8 cellular contexts compared by ENCODE assay signal in genomic region chr1:114428083-114428754, GRCh38.
DNase-seq lines count a peak whose midpoint lies in the region; ATAC-seq, FAIRE-seq and TF ChIP-seq lines count a peak whose summit lies in the region.

No MANE protein-coding gene starts in this region.

- no peak for ATAC-seq in GM21515 (IDR thresholded peaks at IDR 0.05; ENCODE audit: unreplicated experiment)

- no peak overlapping the region for H3K4me3 ChIP-seq in OCI-LY7 (ENCODE audit: low read depth, low read length, poor library complexity, severe bottlenecking)
- H3K4me3 ChIP-seq in epithelial cell of proximal tubule (ENCODE audit: low read depth, low read length), result no peak overlapping the region
- no peak overlapping the region for H3K4me3 ChIP-seq in small intestine (ENCODE audit: low read depth in 1 of 2, low read length in 2 of 2)

- CTCF ChIA-PET in activated CD4-positive, alpha-beta memory T cell treated with anti-CD3 and anti-CD28 coated beads, Interleukin-2, amount 10 ng/mL, durations not matched to agents 7 days and 5 days (lab: Charles Lee), result interaction anchor here (0.6 to 4.3 kb wide), 6 partner anchors 10 to 451 kb away, joined by 3 to 33 read pairs (median 4); no protein-coding TSS in a partner anchor
- CTCF ChIA-PET in activated CD4-positive, alpha-beta memory T cell treated with anti-CD3 and anti-CD28 coated beads for 36 hours (lab: Charles Lee), result interaction anchor here (0.6 to 1.8 kb wide), 12 partner anchors 8 to 449 kb away, joined by 3 to 19 read pairs (median 4); no protein-coding TSS in a partner anchor
- CTCF ChIA-PET in OCI-LY7 (lab: Charles Lee; ENCODE audit: unreplicated experiment), result no interaction called here

- no peaks in the 10 kb centered on the region for H3K9me3 Mint-ChIP-seq in activated CD4-positive, alpha-beta memory T cell treated with anti-CD3 and anti-CD28 coated beads, Interleukin-2, amount 10 ng/mL, durations not matched to agents 7 days and 5 days
- H3K9me3 Mint-ChIP-seq in activated CD4-positive, alpha-beta memory T cell treated with anti-CD3 and anti-CD28 coated beads for 36 hours, result no peaks in the 10 kb centered on the region

- no peak overlapping the region for H3K27ac Mint-ChIP-seq in activated CD4-positive, alpha-beta memory T cell treated with anti-CD3 and anti-CD28 coated beads, Interleukin-2, amount 10 ng/mL, durations not matched to agents 7 days and 5 days
- H3K27ac Mint-ChIP-seq in activated CD4-positive, alpha-beta memory T cell treated with anti-CD3 and anti-CD28 coated beads for 36 hours, result no peak overlapping the region

- H3K9me3 ChIP-seq in OCI-LY7 (ENCODE audit: low read length) (no peaks in the 10 kb centered on the region), small intestine (ENCODE audit: control insufficient read depth, low read depth) (no peaks in the 10 kb centered on the region)

- H4K20me1 ChIP-seq in OCI-LY7 (ENCODE audit: insufficient read depth, low read length), result no peaks in the 10 kb centered on the region

- H3K27me3 Mint-ChIP-seq in activated CD4-positive, alpha-beta memory T cell treated with anti-CD3 and anti-CD28 coated beads, Interleukin-2, amount 10 ng/mL, durations not matched to agents 7 days and 5 days, result no peaks in the 10 kb centered on the region
- H3K27me3 Mint-ChIP-seq in activated CD4-positive, alpha-beta memory T cell treated with anti-CD3 and anti-CD28 coated beads for 36 hours, result no peaks in the 10 kb centered on the region

- BruUV-seq in OCI-LY7 (replicated peaks; lab: Mats Ljungman, UMichigan), result no TSS peak

- POLR2A ChIA-PET in activated CD4-positive, alpha-beta memory T cell treated with anti-CD3 and anti-CD28 coated beads, Interleukin-2, amount 10 ng/mL, durations not matched to agents 7 days and 5 days (lab: Charles Lee), result interaction anchor here (0.6 to 1.0 kb wide), 2 partner anchors 83 to 360 kb away, joined by 3 read pairs; partner anchors contain the start of gene TRIM33
- POLR2A ChIA-PET in activated CD4-positive, alpha-beta memory T cell treated with anti-CD3 and anti-CD28 coated beads for 36 hours (lab: Charles Lee), result interaction anchor here (0.6 kb wide), 1 partner anchor 22 kb away, joined by 4 read pairs; no protein-coding TSS in a partner anchor
- POLR2A ChIA-PET in OCI-LY7 (lab: Charles Lee), result interaction anchor here (0.6 to 1.4 kb wide), 7 partner anchors 10 to 54 kb away, joined by 3 to 5 read pairs (median 4); no protein-coding TSS in a partner anchor

- H3K9me2 ChIP-seq in OCI-LY7 (ENCODE audit: insufficient read depth, low read length), result no peaks in the 10 kb centered on the region

- no peak for FAIRE-seq in small intestine (lab: Jason Lieb, UNC)

- H3K4me1 ChIP-seq in OCI-LY7 (ENCODE audit: insufficient read depth, low read length, poor library complexity, severe bottlenecking) (peaks cover 11% of the 10 kb centered on the region), small intestine (ENCODE audit: control insufficient read depth in 2 of 2, insufficient read depth in 1 of 2, low read depth in 1 of 2, low read length in 1 of 2) (no peaks in the 10 kb centered on the region)

- no peak overlapping the region for H3K4me2 ChIP-seq in OCI-LY7 (ENCODE audit: low read length)

- peaks cover 79% of the 10 kb centered on the region for H3K36me3 ChIP-seq in OCI-LY7 (ENCODE audit: insufficient read depth, low read length)
- peaks cover 5 to 18% of the 10 kb centered on the region in 2 donors for H3K36me3 ChIP-seq in small intestine (ENCODE audit: control insufficient read depth in 2 of 2, insufficient read depth in 2 of 2, low read length in 2 of 2)

- peak; percentile 18 for DNase-seq in activated CD4-positive, alpha-beta memory T cell treated with anti-CD3 and anti-CD28 coated beads, Interleukin-2, amount 10 ng/mL, durations not matched to agents 7 days and 5 days
- no peak for DNase-seq in activated CD4-positive, alpha-beta memory T cell treated with anti-CD3 and anti-CD28 coated beads for 36 hours
- DNase-seq in OCI-LY7 (ENCODE audit: low spot score), result peak; percentile 19
- no peak for DNase-seq in epithelial cell of proximal tubule (ENCODE audit: low read depth)
- DNase-seq in small intestine, result peak; percentile 5
- no peak for DNase-seq in SHP77 treated with DMSO at 0.1 percent for 48 hours (lab: John Stamatoyannopoulos, UW)
- no peak for DNase-seq in mesenteric fat pad (ENCODE audit: low spot score)

- H3K79me2 ChIP-seq in OCI-LY7 (ENCODE audit: insufficient read depth, low read depth, low read length), result no peaks in the 10 kb centered on the region; the same call in 1 of the 2 replicates

- TF ChIP-seq CTCF in OCI-LY7 (conservative IDR thresholded peaks at IDR 0.05; ENCODE audit: low read length), result peak; percentile 82
- peak; percentile 52 for TF ChIP-seq CTCF in epithelial cell of proximal tubule (conservative IDR thresholded peaks at IDR 0.05; ENCODE audit: low read depth, low read length)

- no peaks in the 10 kb centered on the region for H3K27me3 ChIP-seq in small intestine (ENCODE audit: control insufficient read depth in 2 of 2, insufficient read depth in 2 of 2, low read length in 2 of 2)

- H3K4me3 Mint-ChIP-seq in activated CD4-positive, alpha-beta memory T cell treated with anti-CD3 and anti-CD28 coated beads, Interleukin-2, amount 10 ng/mL, durations not matched to agents 7 days and 5 days, result no peak overlapping the region
- H3K4me3 Mint-ChIP-seq in activated CD4-positive, alpha-beta memory T cell treated with anti-CD3 and anti-CD28 coated beads for 36 hours, result no peak overlapping the region

- peaks cover 8% of the 10 kb centered on the region for H3K4me1 Mint-ChIP-seq in activated CD4-positive, alpha-beta memory T cell treated with anti-CD3 and anti-CD28 coated beads, Interleukin-2, amount 10 ng/mL, durations not matched to agents 7 days and 5 days
- no peaks in the 10 kb centered on the region for H3K4me1 Mint-ChIP-seq in activated CD4-positive, alpha-beta memory T cell treated with anti-CD3 and anti-CD28 coated beads for 36 hours (ENCODE audit: low read depth)

- H2AFZ ChIP-seq in OCI-LY7 (ENCODE audit: low read length), result no peak overlapping the region

- intact Hi-C loops in activated CD4-positive, alpha-beta memory T cell treated with anti-CD3 and anti-CD28 coated beads for 36 hours (cut with micrococcal nuclease), result loop anchor here (1.0 kb wide), 1 partner anchor 81 kb away; no protein-coding TSS in a partner anchor
- intact Hi-C loops in OCI-LY7 (cut with micrococcal nuclease; ENCODE audit: unreplicated experiment), result loop anchor here (5.0 kb wide), 1 partner anchor 84 kb away; the partner anchor contains the start of gene TRIM33

- H3K36me3 Mint-ChIP-seq in activated CD4-positive, alpha-beta memory T cell treated with anti-CD3 and anti-CD28 coated beads, Interleukin-2, amount 10 ng/mL, durations not matched to agents 7 days and 5 days (ENCODE audit: low read depth), result peaks cover 44% of the 10 kb centered on the region
- peaks cover 26% of the 10 kb centered on the region for H3K36me3 Mint-ChIP-seq in activated CD4-positive, alpha-beta memory T cell treated with anti-CD3 and anti-CD28 coated beads for 36 hours

- H3K27ac ChIP-seq in OCI-LY7 (ENCODE audit: low read depth, low read length, poor library complexity, severe bottlenecking), result no peak overlapping the region
- no peak overlapping the region for H3K27ac ChIP-seq in small intestine (ENCODE audit: low read depth in 1 of 2, low read length in 1 of 2)

- WGBS in small intestine, 3 donors, result 53 to 78% (median 64%) methylated on average over 1 of the region's 1 CpG

Comparison
In these comparisons a context has a peak if more than half of its experiments do, and no peak if none do; other contexts are left out.
1. DNase-seq: peak in activated CD4-positive, alpha-beta memory T cell treated with anti-CD3 and anti-CD28 coated beads, Interleukin-2, amount 10 ng/mL, durations not matched to agents 7 days and 5 days (single experiment), OCI-LY7 (single experiment) and small intestine (single experiment); none in activated CD4-positive, alpha-beta memory T cell treated with anti-CD3 and anti-CD28 coated beads for 36 hours (single experiment), epithelial cell of proximal tubule (single experiment), SHP77 treated with DMSO at 0.1 percent for 48 hours (single experiment) and mesenteric fat pad (single experiment).